7 cellular contexts compared by ENCODE assay signal in the genomic region with DNA sequence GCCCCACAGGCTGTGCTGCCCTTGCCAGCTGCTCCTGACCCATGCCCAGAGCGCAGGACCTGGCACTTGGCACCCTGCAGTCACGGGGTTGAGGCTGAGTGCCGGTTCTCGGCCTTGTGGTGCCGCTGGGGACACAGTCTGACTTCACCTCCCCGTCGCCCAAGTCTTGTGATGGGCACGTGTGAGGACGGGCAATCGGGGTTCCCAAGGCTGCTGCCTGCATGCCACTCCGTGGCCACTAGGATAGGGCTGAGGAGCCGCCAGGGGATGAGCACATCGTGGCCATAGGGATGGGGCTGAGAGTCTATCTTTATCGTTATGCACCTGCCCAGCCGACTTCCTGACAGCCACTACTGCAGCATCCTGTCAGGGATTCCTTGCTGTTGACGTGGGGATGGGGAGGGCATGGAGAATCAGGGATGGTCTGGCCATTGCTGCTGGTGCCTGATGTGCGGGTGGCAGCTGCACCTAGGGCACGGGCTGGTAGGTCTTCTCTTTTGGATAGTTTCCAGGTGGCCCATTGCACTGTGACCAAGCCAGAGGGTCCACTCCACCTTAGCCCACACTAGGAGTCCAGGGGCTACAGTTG.
DNase-seq lines count a peak whose midpoint lies in the region; TF ChIP-seq lines count a peak whose summit lies in the region.
"Not testable (repeated sequence)": the region's sequence is repeated elsewhere in the genome, so short reads cannot be mapped to it uniquely, and the experiment has no call there.

No MANE protein-coding gene starts in this region.

- H3K4ac ChIP-seq in H9 (ENCODE audit: low read depth, low read length); neuronal stem cell (ENCODE audit: low read length): not testable (repeated sequence)

- not testable (repeated sequence) for H3K14ac ChIP-seq in H9 (ENCODE audit: insufficient read depth, low read length)
- H3K14ac ChIP-seq in neuronal stem cell (ENCODE audit: low read length): peak overlapping the region; percentile 63

- H2BK15ac ChIP-seq in H9 (ENCODE audit: low read depth, low read length); neuronal stem cell (ENCODE audit: low read length): not testable (repeated sequence)

- not testable (repeated sequence) for H2BK12ac ChIP-seq in H9 (ENCODE audit: insufficient read length, low read depth, low read length); neuronal stem cell (ENCODE audit: low read length)

- not testable (repeated sequence) for H2BK120ac ChIP-seq in H9 (ENCODE audit: low read depth, low read length, poor library complexity, severe bottlenecking); neuronal stem cell (ENCODE audit: low read depth, low read length)

- H3K4me1 Mint-ChIP-seq in H9: not testable (repeated sequence)

- peaks cover 22 to 42% (median 26%) of the 10 kb centered on the region in 3 experiments for H3K36me3 Mint-ChIP-seq in H9 (ENCODE audit: insufficient read depth in 1 of 3, low read depth in 3 of 3)

- not testable (repeated sequence) for H4K91ac ChIP-seq in H9 (ENCODE audit: insufficient read length, low read depth, low read length); neuronal stem cell (ENCODE audit: low read depth, low read length, poor library complexity)

- H2BK5ac ChIP-seq in H9 (ENCODE audit: insufficient read length, low read length); neuronal stem cell (ENCODE audit: low read length): not testable (repeated sequence)

- peak; percentile 3 for DNase-seq in GM06990 (ENCODE audit: extremely low read depth, insufficient read length)
- DNase-seq in H9: peak; percentile 14
- DNase-seq in coronary artery (ENCODE audit: low spot score): peak; percentile 36
- peak; percentile 71 for DNase-seq in cardiac septum (ENCODE audit: low spot score)
- not testable (repeated sequence) for DNase-seq in neuronal stem cell (ENCODE audit: low spot score)
- DNase-seq in spleen: peak; percentile 69

- not testable (repeated sequence) for H4K8ac ChIP-seq in H9 (replicated peaks; ENCODE audit: insufficient read length, low read depth, low read length); neuronal stem cell (ENCODE audit: low read depth, low read length)

- H3K23me2 ChIP-seq in H9 (ENCODE audit: insufficient read length, low read depth, low read length, poor library complexity, severe bottlenecking): not testable (repeated sequence)

- H3K9ac ChIP-seq in H9 (ENCODE audit: extremely low read depth, insufficient read length, low read length); liver (ENCODE audit: low read depth in 1 of 2, low read length in 2 of 2): not testable (repeated sequence)
- peak overlapping the region; percentile 50 for H3K9ac ChIP-seq in neuronal stem cell (ENCODE audit: low read depth, low read length, poor library complexity)

- not testable (repeated sequence) for H4K20me1 ChIP-seq in H9 (ENCODE audit: control insufficient read depth, insufficient read depth, insufficient read length)

- H3K79me1 ChIP-seq in H9 (ENCODE audit: insufficient read depth, low read depth, low read length, poor library complexity, severe bottlenecking); neuronal stem cell (ENCODE audit: low read depth, low read length): not testable (repeated sequence)

- H3K56ac ChIP-seq in H9 (ENCODE audit: insufficient read length, low read depth, low read length): not testable (repeated sequence)

- intact Hi-C loops in cardiac septum (cut with DNase I); spleen (cut with DNase I; ENCODE audit: low total_unique reads): not testable (repeated sequence)

- WGBS in H9 (ENCODE audit: extremely low coverage, insufficient read length, low lambda C conversion rate): no CpG with 5 or more reads among the region's 18 CpGs
- 85% methylated on average over 18 of the region's 18 CpGs for WGBS in liver
- WGBS in neuronal stem cell (ENCODE audit: extremely low coverage in 2 of 2, insufficient read length in 2 of 2, insufficient replicate concordance in 1 of 2), 2 donors: no CpG with 5 or more reads among the region's 18 CpGs
- 82 to 90% (median 86%) methylated on average over 18 of the region's 18 CpGs for WGBS in spleen, 5 donors

- H3K4me1 ChIP-seq in H9 (ENCODE audit: insufficient read depth, low read length); liver (ENCODE audit: control insufficient read depth in 4 of 4, insufficient read depth in 4 of 4, low read length in 3 of 4); neuronal stem cell (ENCODE audit: control insufficient read depth in 2 of 2, insufficient read depth in 1 of 2, low read depth in 1 of 2, low read length in 2 of 2); spleen: not testable (repeated sequence)

- not testable (repeated sequence) for H3K79me2 ChIP-seq in H9 (ENCODE audit: insufficient read depth, low read length)

- not testable (repeated sequence) for H3K4me3 ChIP-seq in GM06990 (replicated peaks; ENCODE audit: low read depth, low read length); coronary artery; spleen
- peak overlapping the region in 2 of 3 donors; percentile 12 to 33 for H3K4me3 ChIP-seq in liver (ENCODE audit: low read depth in 1 of 3, low read length in 3 of 3)
- peak overlapping the region in 1 of 2 donors; percentile 56 for H3K4me3 ChIP-seq in neuronal stem cell (ENCODE audit: low read length in 2 of 2)

- H3K4me2 ChIP-seq in H9 (ENCODE audit: insufficient read depth, insufficient read length, low read length); neuronal stem cell (ENCODE audit: insufficient read depth, low read length, poor library complexity, severe bottlenecking): not testable (repeated sequence)

- H3K9me3 ChIP-seq in H9 (ENCODE audit: control insufficient read depth, low read depth, low read length) (peaks cover 32% of the 10 kb centered on the region), liver (ENCODE audit: control insufficient read depth in 4 of 4, low read length in 3 of 4) (peaks cover 13 to 74% (median 32%) of the 10 kb centered on the region in 4 donors), neuronal stem cell (replicated peaks in 1 of 2; ENCODE audit: control insufficient read depth in 2 of 2, insufficient read depth in 1 of 2, low read depth in 1 of 2, low read length in 2 of 2) (peaks cover 0 to 12% of the 10 kb centered on the region in 2 donors), spleen (peaks cover 46 to 100% (median 100%) of the 10 kb centered on the region in 8 donors)

- H2AFZ ChIP-seq in H9 (ENCODE audit: low read length); neuronal stem cell (ENCODE audit: low read length): not testable (repeated sequence)

- not testable (repeated sequence) for TF ChIP-seq CTCF in GM06990 (IDR thresholded peaks at IDR 0.05; ENCODE audit: insufficient read depth, low read length, poor library complexity, severe bottlenecking); H9 (conservative IDR thresholded peaks at IDR 0.05); coronary artery (IDR thresholded peaks at IDR 0.05); liver (IDR thresholded peaks at IDR 0.05; ENCODE audit: low read depth, low read length, missing input control); spleen (IDR thresholded peaks at IDR 0.05 in 8 of 11, conservative IDR thresholded peaks at IDR 0.05 in 3 of 11)

- H3T11ph ChIP-seq in H9 (ENCODE audit: low read length): not testable (repeated sequence)

- not testable (repeated sequence) for H2BK20ac ChIP-seq in H9 (ENCODE audit: low read depth, low read length, poor library complexity, severe bottlenecking)

- peaks cover 99% of the 10 kb centered on the region for H3K27me3 Mint-ChIP-seq in H9 (ENCODE audit: low read depth)

- not testable (repeated sequence) for H3K36me3 ChIP-seq in GM06990 (ENCODE audit: control insufficient read depth, insufficient read depth, low read length); liver (ENCODE audit: control insufficient read depth in 4 of 4, insufficient read depth in 3 of 4, low read depth in 1 of 4, low read length in 3 of 4); neuronal stem cell (replicated peaks in 1 of 2; ENCODE audit: control insufficient read depth in 2 of 2, insufficient read depth in 2 of 2, low read length in 2 of 2); spleen

- TF ChIP-seq POLR2A in spleen (IDR thresholded peaks at IDR 0.05): not testable (repeated sequence)

- not testable (repeated sequence) for H3K23ac ChIP-seq in H9 (ENCODE audit: insufficient read length, low read depth, low read length); neuronal stem cell (ENCODE audit: low read depth, low read length, poor library complexity)

- peaks cover 96% of the 10 kb centered on the region in 2 experiments for H3K9me3 Mint-ChIP-seq in H9

- H3K4me3 Mint-ChIP-seq in H9: not testable (repeated sequence)

- H4K5ac ChIP-seq in H9 (ENCODE audit: insufficient read length, low read depth, low read length): not testable (repeated sequence)

- H3K27ac ChIP-seq in H9 (ENCODE audit: insufficient read length, low read depth, low read length); coronary artery; liver (ENCODE audit: low read depth in 1 of 2, low read length in 2 of 2); neuronal stem cell (replicated peaks; ENCODE audit: low read length); spleen: not testable (repeated sequence)

- H3K27ac Mint-ChIP-seq in H9: not testable (repeated sequence)

- TF ChIP-seq RAD21 in liver (IDR thresholded peaks at IDR 0.05): not testable (repeated sequence)

- H3K27me3 ChIP-seq in GM06990 (replicated peaks; ENCODE audit: control insufficient read depth, insufficient read depth, low read length); liver (ENCODE audit: control insufficient read depth in 4 of 4, insufficient read depth in 4 of 4, low read length in 3 of 4); neuronal stem cell (ENCODE audit: control insufficient read depth in 3 of 3, insufficient read depth in 3 of 3, low read depth in 1 of 3, low read length in 3 of 3); spleen (replicated peaks in 1 of 7): not testable (repeated sequence)
- H3K27me3 ChIP-seq in H9 (ENCODE audit: insufficient read depth, low read length): peaks cover 18% of the 10 kb centered on the region; the same call in 1 of the 2 replicates

- H2AK5ac ChIP-seq in H9 (ENCODE audit: insufficient read length, low read length); neuronal stem cell (ENCODE audit: low read depth, low read length): not testable (repeated sequence)

- not testable (repeated sequence) for H3K18ac ChIP-seq in H9 (ENCODE audit: insufficient read length, low read depth, low read length)
- H3K18ac ChIP-seq in neuronal stem cell (ENCODE audit: low read length): peak overlapping the region; percentile 48
